In genomic region chr16:73214825-73215481, GRCh38 we compare ENCODE assay signal across 16 cellular contexts.
DNase-seq lines count a peak whose midpoint lies in the region; TF ChIP-seq lines count a peak whose summit lies in the region.
"Had no signal": no experiment of that assay in that cellular context is flagged by ENCODE, and none has a peak within 500 bp of the region (broad histone marks: within the 10 kb centered on the region; RNA-seq: fewer than 3 reads in every experiment).

No MANE protein-coding gene starts in this region.

- no peak overlapping the region for H3K4me3 Mint-ChIP-seq in mesothelial cell of epicardium
- H3K4me3 Mint-ChIP-seq: activated CD8-positive, alpha-beta T cell treated with anti-CD3 and anti-CD28 coated beads for 36 hours; activated naive CD4-positive, alpha-beta T cell treated with anti-CD3 and anti-CD28 coated beads for 36 hours; B cell had no signal

- H3K27me3 ChIP-seq in ACC112 (ENCODE audit: insufficient read depth, low read length) (no peaks in the 10 kb centered on the region), HUES64 (ENCODE audit: insufficient read depth, low read length) (no peaks in the 10 kb centered on the region)
- H3K27me3 ChIP-seq in effector memory CD4-positive, alpha-beta T cell (replicated peaks; ENCODE audit: control insufficient read depth, insufficient read depth, low read length, poor library complexity, severe bottlenecking) = no peaks in the 10 kb centered on the region
- H3K27me3 ChIP-seq: pancreas, testis had no signal

- DNase-seq in cardiac fibroblast (ENCODE audit: low read depth in 2 of 2) (peak; percentile 56 to 85), mesothelial cell of epicardium (ENCODE audit: low spot score in 2 of 2, unreplicated experiment in 2 of 2) (no peak), GM10266 (ENCODE audit: extremely low spot score) (no peak), NCI-H2029 (lab: John Stamatoyannopoulos, UW) (no peak)
- DNase-seq in effector memory CD4-positive, alpha-beta T cell = no peak
- no peak for DNase-seq in stimulated activated CD4-positive, alpha-beta T cell treated with anti-CD3 and anti-CD28 coated beads, Interleukin-4, amount 100 ng/mL, for 24 hours
- DNase-seq: activated CD8-positive, alpha-beta T cell treated with anti-CD3 and anti-CD28 coated beads for 36 hours; activated naive CD4-positive, alpha-beta T cell treated with anti-CD3 and anti-CD28 coated beads for 36 hours; hippocampal formation; NCI-H1048; pancreas; SW 1271; testis had no signal

- no peaks in the 10 kb centered on the region for H3K27me3 Mint-ChIP-seq in mesothelial cell of epicardium (ENCODE audit: low read depth)
- H3K27me3 Mint-ChIP-seq: activated CD8-positive, alpha-beta T cell treated with anti-CD3 and anti-CD28 coated beads for 36 hours; B cell had no signal

- H3K36me3 ChIP-seq in ACC112 (ENCODE audit: insufficient read depth, low read length) (no peaks in the 10 kb centered on the region), HUES64 (ENCODE audit: insufficient read depth, low read length) (no peaks in the 10 kb centered on the region)
- H3K36me3 ChIP-seq in effector memory CD4-positive, alpha-beta T cell (ENCODE audit: control insufficient read depth, insufficient read depth, low read length) = no peaks in the 10 kb centered on the region
- H3K36me3 ChIP-seq: pancreas had no signal

- no peak overlapping the region for H3K9ac ChIP-seq in HUES64 (ENCODE audit: low read depth, low read length)

- H3K4me3 ChIP-seq in ACC112 (ENCODE audit: low read depth, low read length) (no peak overlapping the region), HUES64 (ENCODE audit: low read length) (no peak overlapping the region), cardiac fibroblast (replicated peaks in 1 of 2; ENCODE audit: low read depth in 2 of 2, low read length in 2 of 2) (no peak overlapping the region)
- no peak overlapping the region for H3K4me3 ChIP-seq in effector memory CD4-positive, alpha-beta T cell (ENCODE audit: insufficient read depth, low read depth, low read length, poor library complexity, severe bottlenecking)
- H3K4me3 ChIP-seq: pancreas, testis had no signal

- H3K27ac ChIP-seq in ACC112 (ENCODE audit: low read depth, low read length) (peak overlapping the region; percentile 57), HUES64 (ENCODE audit: low read depth, low read length) (peak overlapping the region; percentile 56; the same call in 1 of the 2 replicates)
- no peak overlapping the region for H3K27ac ChIP-seq in effector memory CD4-positive, alpha-beta T cell (ENCODE audit: insufficient read depth, low read length, poor library complexity, severe bottlenecking)
- H3K27ac ChIP-seq: pancreas, testis had no signal

- peak overlapping the region; percentile 10 for H3K27ac Mint-ChIP-seq in mesothelial cell of epicardium
- H3K27ac Mint-ChIP-seq: activated CD8-positive, alpha-beta T cell treated with anti-CD3 and anti-CD28 coated beads for 36 hours; activated naive CD4-positive, alpha-beta T cell treated with anti-CD3 and anti-CD28 coated beads for 36 hours; B cell had no signal

- 64% methylated on average over 1 of the region's 2 CpGs for WGBS in HUES64

- H3K36me3 Mint-ChIP-seq in mesothelial cell of epicardium = no peaks in the 10 kb centered on the region

- no peak for TF ChIP-seq CTCF in cardiac fibroblast (IDR thresholded peaks at IDR 0.05; ENCODE audit: low read depth, low read length)
- TF ChIP-seq CTCF in mesothelial cell of epicardium (IDR thresholded peaks at IDR 0.05; ENCODE audit: unreplicated experiment) = no peak
- TF ChIP-seq CTCF in GM10266 (IDR thresholded peaks at IDR 0.05; ENCODE audit: control insufficient read depth, insufficient read depth, low read depth, missing control alignments) = no peak

- no peak overlapping the region for H2AFZ ChIP-seq in ACC112 (ENCODE audit: low read length, unreplicated experiment)

- H3K79me2 ChIP-seq in ACC112 (ENCODE audit: control insufficient read depth, insufficient read depth, low read length, unreplicated experiment) = no peaks in the 10 kb centered on the region

- peaks cover 4% of the 10 kb centered on the region for H3K9me3 Mint-ChIP-seq in mesothelial cell of epicardium

- peaks cover 4% of the 10 kb centered on the region for H3K4me1 Mint-ChIP-seq in mesothelial cell of epicardium
- H3K4me1 Mint-ChIP-seq: B cell had no signal

- H3K4me1 ChIP-seq in ACC112 (ENCODE audit: control insufficient read depth, insufficient read depth, low read length, unreplicated experiment) = peaks cover 12% of the 10 kb centered on the region
- H3K4me1 ChIP-seq in HUES64 (ENCODE audit: insufficient read depth, low read length) = peaks cover 25% of the 10 kb centered on the region; the same call in 1 of the 2 replicates
- no peaks in the 10 kb centered on the region for H3K4me1 ChIP-seq in effector memory CD4-positive, alpha-beta T cell (ENCODE audit: control insufficient read depth, insufficient read depth, low read length, poor library complexity, severe bottlenecking)
- H3K4me1 ChIP-seq: pancreas, testis had no signal

- H3K9me3 ChIP-seq in HUES64 (ENCODE audit: insufficient read depth, low read depth, low read length) = peaks cover 9% of the 10 kb centered on the region
- no peaks in the 10 kb centered on the region for H3K9me3 ChIP-seq in effector memory CD4-positive, alpha-beta T cell (ENCODE audit: control insufficient read depth, low read length)
- H3K9me3 ChIP-seq: pancreas, testis had no signal

Comparison
In these comparisons a context has a peak if more than half of its experiments do, and no peak if none do; other contexts are left out.
1. DNase-seq: peak in cardiac fibroblast (2 of 2); none in mesothelial cell of epicardium (0 of 2), GM10266 (single experiment), NCI-H2029 (single experiment), effector memory CD4-positive, alpha-beta T cell (0 of 3) and stimulated activated CD4-positive, alpha-beta T cell treated with anti-CD3 and anti-CD28 coated beads, Interleukin-4, amount 100 ng/mL, for 24 hours (single experiment).